In the genomic region with DNA sequence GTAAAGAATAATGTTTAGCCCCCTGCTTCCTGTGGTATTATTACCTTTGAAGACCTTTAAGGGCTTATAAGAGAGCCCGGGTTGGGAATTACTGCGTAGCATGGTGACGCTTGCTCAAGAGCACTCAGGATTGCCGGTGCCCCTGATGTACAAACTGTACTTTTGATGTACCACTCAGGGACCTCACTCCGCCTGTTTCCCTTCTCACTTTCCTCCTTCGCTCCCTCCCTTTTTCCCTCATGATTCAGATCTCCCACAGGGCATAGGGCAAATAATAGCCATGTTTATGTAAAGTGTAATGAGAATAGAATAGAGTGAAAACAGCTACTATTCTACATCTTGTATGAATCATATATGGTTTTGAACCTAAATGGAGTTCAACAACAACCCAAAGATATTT, we compare ENCODE assay signal across 17 cellular contexts.
A peak's percentile ranks its signal among the peaks of the same experiment; 100 is the strongest.
DNase-seq lines count a peak whose midpoint lies in the region; ATAC-seq lines count a peak whose summit lies in the region.
"Had no signal": no experiment of that assay in that cellular context is flagged by ENCODE, and none has a peak within 500 bp of the region (broad histone marks: within the 10 kb centered on the region; RNA-seq: fewer than 3 reads in every experiment).

No MANE protein-coding gene starts in this region.

- H3K27me3 ChIP-seq in endocrine pancreas (ENCODE audit: control insufficient read depth, insufficient read depth, low read length) (no peaks in the 10 kb centered on the region), muscle layer of duodenum (ENCODE audit: low read depth, low read length) (no peaks in the 10 kb centered on the region)

- ATAC-seq in Right ventricle myocardium inferior (peak; percentile 54), HG02938 (IDR thresholded peaks at IDR 0.05; ENCODE audit: unreplicated experiment) (no peak), GM21717 (IDR thresholded peaks at IDR 0.05; ENCODE audit: unreplicated experiment) (no peak)
- ATAC-seq: GM12878; stimulated activated naive CD8-positive, alpha-beta T cell treated with anti-CD3 and anti-CD28 coated beads, Interleukin-15, amount 100 ng/mL, for 72 hours; T-cell had no signal

- H3K27ac ChIP-seq in muscle layer of duodenum (ENCODE audit: low read length): peak overlapping the region; percentile 22
- H3K27ac ChIP-seq: spleen had no signal

- intact Hi-C loops in Right ventricle myocardium inferior (cut with DNase I): loop anchor here (5.0 kb wide), 1 partner anchor 107 kb away; no protein-coding TSS in a partner anchor
- intact Hi-C loops in cardiac septum (cut with DNase I): no loop called here

- H3K9me3 ChIP-seq in endocrine pancreas (ENCODE audit: control insufficient read depth, low read length) (no peaks in the 10 kb centered on the region), muscle layer of duodenum (ENCODE audit: control insufficient read depth in 1 of 2, low read length in 2 of 2) (no peaks in the 10 kb centered on the region)
- H3K9me3 ChIP-seq: spleen had no signal

- no peaks in the 10 kb centered on the region for H3K36me3 ChIP-seq in endocrine pancreas (ENCODE audit: control insufficient read depth, insufficient read depth, low read length)
- no peaks in the 10 kb centered on the region for H3K36me3 ChIP-seq in muscle layer of duodenum (ENCODE audit: control insufficient read depth in 1 of 2, insufficient read depth in 2 of 2, low read length in 2 of 2)
- H3K36me3 ChIP-seq: spleen had no signal

- DNase-seq in Right ventricle myocardium inferior (ENCODE audit: missing footprints) (no peak), cardiac septum (ENCODE audit: low spot score) (no peak), activated gamma-delta T cell (lab: John Stamatoyannopoulos, UW) (no peak), HK-2 (ENCODE audit: unreplicated experiment) (no peak)
- DNase-seq: activated B cell treated with CpG ODN at 0.5 μM for 24 hours; CD4-positive, CD25-positive, alpha-beta regulatory T cell; NCI-H1930; NCI-H774; occipital lobe; spleen; stimulated activated naive CD8-positive, alpha-beta T cell treated with anti-CD3 and anti-CD28 coated beads, Interleukin-15, amount 100 ng/mL, for 72 hours; T-cell had no signal

- H3K4me3 ChIP-seq in endocrine pancreas (ENCODE audit: control insufficient read depth, insufficient read depth, low read length): peak overlapping the region; percentile 30
- no peak overlapping the region for H3K4me3 ChIP-seq in muscle layer of duodenum (ENCODE audit: low read depth in 1 of 2, low read length in 2 of 2)
- H3K4me3 ChIP-seq: GM12878, spleen had no signal

- H3K9ac ChIP-seq in endocrine pancreas (ENCODE audit: control insufficient read depth, insufficient read depth, low read length): no peak overlapping the region

- peaks cover 23% of the 10 kb centered on the region for H3K4me1 ChIP-seq in endocrine pancreas (ENCODE audit: control insufficient read depth, insufficient read depth, low read length)
- H3K4me1 ChIP-seq in muscle layer of duodenum (ENCODE audit: control insufficient read depth in 1 of 2, insufficient read depth in 2 of 2, low read length in 2 of 2): peaks cover 9 to 37% of the 10 kb centered on the region in 2 donors
